23 cellular contexts compared by ENCODE assay signal in genomic region chr10:123965973-123966895, GRCh38.
DNase-seq lines count a peak whose midpoint lies in the region; ATAC-seq and TF ChIP-seq lines count a peak whose summit lies in the region.
"Had no signal": no experiment of that assay in that cellular context is flagged by ENCODE, and none has a peak within 500 bp of the region (broad histone marks: within the 10 kb centered on the region; RNA-seq: fewer than 3 reads in every experiment).

No MANE protein-coding gene starts in this region.

- intact Hi-C loops in esophagus muscularis mucosa (cut with DNase I) (loop anchor here (10.0 kb wide), 1 partner anchor 221 kb away; no protein-coding TSS in a partner anchor), colonic mucosa (cut with DNase I) (loop anchor here (2.0 kb wide), 2 partner anchors 323 to 383 kb away; no protein-coding TSS in a partner anchor)

- TF ChIP-seq POLR2A in esophagus muscularis mucosa (IDR thresholded peaks at IDR 0.05; ENCODE audit: low read depth) = no peak

- H3K9ac ChIP-seq in neuronal stem cell (ENCODE audit: low read depth, low read length, poor library complexity) (no peak overlapping the region), colonic mucosa (ENCODE audit: low read depth in 2 of 2, low read length in 2 of 2) (no peak overlapping the region)
- H3K9ac ChIP-seq: SK-N-SH had no signal

- H3F3A ChIP-seq in GM23338 (replicated peaks; ENCODE audit: low read depth) = no peaks in the 10 kb centered on the region

- H3K36me3 ChIP-seq in GM23338 (ENCODE audit: insufficient read depth) (no peaks in the 10 kb centered on the region), esophagus muscularis mucosa (no peaks in the 10 kb centered on the region), neuronal stem cell (replicated peaks in 1 of 2; ENCODE audit: control insufficient read depth in 2 of 2, insufficient read depth in 2 of 2, low read length in 2 of 2) (no peaks in the 10 kb centered on the region), colonic mucosa (no peaks in the 10 kb centered on the region)
- H3K36me3 ChIP-seq: MG63 had no signal

- no peak overlapping the region for H4K91ac ChIP-seq in neuronal stem cell (ENCODE audit: low read depth, low read length, poor library complexity)

- H3K36me3 Mint-ChIP-seq in GM23338 (ENCODE audit: low read depth) = no peaks in the 10 kb centered on the region; the same call in 2 of the 3 replicates
- H3K36me3 Mint-ChIP-seq: CD4-positive, alpha-beta memory T cell had no signal

- H3K9me3 Mint-ChIP-seq in GM23338 = peaks cover 3% of the 10 kb centered on the region; the same call in 2 of the 3 replicates

- no peaks in the 10 kb centered on the region for H4K20me1 ChIP-seq in GM23338 (replicated peaks; ENCODE audit: insufficient read depth)

- no peak overlapping the region for H3K27ac Mint-ChIP-seq in GM23338
- H3K27ac Mint-ChIP-seq: CD4-positive, alpha-beta memory T cell had no signal

- peak overlapping the region; percentile 20 for H2BK15ac ChIP-seq in neuronal stem cell (ENCODE audit: low read length)

- no peaks in the 10 kb centered on the region for H3K79me2 ChIP-seq in GM23338 (replicated peaks; ENCODE audit: insufficient read depth)

- no peak overlapping the region for H2BK5ac ChIP-seq in neuronal stem cell (ENCODE audit: low read length)

- H2AFZ ChIP-seq in GM23338 = 0 out of 2 replicates have a peak overlapping the region, but pooled peaks have one; percentile 14
- H2AFZ ChIP-seq in neuronal stem cell (ENCODE audit: low read length) = no peak overlapping the region

- TF ChIP-seq CTCF in AG09319 (IDR thresholded peaks at IDR 0.05; ENCODE audit: low read depth, low read length) (no peak), GM23338 (conservative IDR thresholded peaks at IDR 0.05; ENCODE audit: low read depth in 2 of 2) (no peak), esophagus muscularis mucosa (IDR thresholded peaks at IDR 0.05) (no peak), colonic mucosa (IDR thresholded peaks at IDR 0.05) (no peak)

- peak overlapping the region; percentile 32 for H3K18ac ChIP-seq in neuronal stem cell (ENCODE audit: low read length)

- no peak overlapping the region for H3K4me3 Mint-ChIP-seq in GM23338
- H3K4me3 Mint-ChIP-seq: CD4-positive, alpha-beta memory T cell had no signal

- H3K9me3 ChIP-seq in esophagus muscularis mucosa (no peaks in the 10 kb centered on the region), neuronal stem cell (replicated peaks in 1 of 2; ENCODE audit: control insufficient read depth in 2 of 2, insufficient read depth in 1 of 2, low read depth in 1 of 2, low read length in 2 of 2) (no peaks in the 10 kb centered on the region), colonic mucosa (no peaks in the 10 kb centered on the region)
- H3K9me3 ChIP-seq: MG63, SK-N-SH had no signal

- peak overlapping the region; percentile 35 for H3K23ac ChIP-seq in neuronal stem cell (ENCODE audit: low read depth, low read length, poor library complexity)

- no peak overlapping the region for H2BK12ac ChIP-seq in neuronal stem cell (ENCODE audit: low read length)

- H3K9me2 ChIP-seq in GM23338 (ENCODE audit: insufficient read depth) = no peaks in the 10 kb centered on the region
- H3K9me2 ChIP-seq: SK-N-SH had no signal

- H3K4ac ChIP-seq in neuronal stem cell (ENCODE audit: low read length) = no peak overlapping the region

- no peak overlapping the region for H4K8ac ChIP-seq in neuronal stem cell (ENCODE audit: low read depth, low read length)

- H3K27ac ChIP-seq in GM23338 (ENCODE audit: low read depth) (no peak overlapping the region), esophagus muscularis mucosa (replicated peaks in 1 of 4) (no peak overlapping the region), neuronal stem cell (replicated peaks; ENCODE audit: low read length) (no peak overlapping the region), colonic mucosa (no peak overlapping the region)

- no peaks in the 10 kb centered on the region for H3K79me1 ChIP-seq in neuronal stem cell (ENCODE audit: low read depth, low read length)

- no peak for ATAC-seq in GM23338
- ATAC-seq: PC-3 had no signal

- H3K27me3 Mint-ChIP-seq in GM23338 (ENCODE audit: insufficient read depth, low read depth, poor library complexity) = peaks cover 17% of the 10 kb centered on the region

- H3K4me1 Mint-ChIP-seq in GM23338 = peaks cover 20% of the 10 kb centered on the region

- H2BK120ac ChIP-seq in neuronal stem cell (ENCODE audit: low read depth, low read length) = no peak overlapping the region

- H3K4me2 ChIP-seq in GM23338 (no peak overlapping the region), neuronal stem cell (ENCODE audit: insufficient read depth, low read length, poor library complexity, severe bottlenecking) (no peak overlapping the region)
- H3K4me2 ChIP-seq: SK-N-SH had no signal

- H3K4me1 ChIP-seq in GM23338 (ENCODE audit: insufficient read depth) (no peaks in the 10 kb centered on the region; the same call in 1 of the 2 replicates), esophagus muscularis mucosa (peaks cover 5 to 51% (median 44%) of the 10 kb centered on the region in 4 donors), neuronal stem cell (ENCODE audit: control insufficient read depth in 2 of 2, insufficient read depth in 1 of 2, low read depth in 1 of 2, low read length in 2 of 2) (peaks cover 0 to 7% of the 10 kb centered on the region in 2 donors), colonic mucosa (no peaks in the 10 kb centered on the region)

- H3K27me3 ChIP-seq in GM23338 (ENCODE audit: insufficient read depth) (no peaks in the 10 kb centered on the region), esophagus muscularis mucosa (peaks cover 0 to 34% (median 0%) of the 10 kb centered on the region in 4 donors), neuronal stem cell (ENCODE audit: control insufficient read depth in 3 of 3, insufficient read depth in 3 of 3, low read depth in 1 of 3, low read length in 3 of 3) (peaks cover 0 to 31% (median 7%) of the 10 kb centered on the region in 3 experiments), colonic mucosa (peaks cover 6% of the 10 kb centered on the region)
- H3K27me3 ChIP-seq: MG63 had no signal

- H3K14ac ChIP-seq in neuronal stem cell (ENCODE audit: low read length) = peak overlapping the region; percentile 10

- no peak overlapping the region for H3K4me3 ChIP-seq in GM23338
- no peak overlapping the region for H3K4me3 ChIP-seq in esophagus muscularis mucosa
- no peak overlapping the region for H3K4me3 ChIP-seq in neuronal stem cell (ENCODE audit: low read length in 2 of 2)
- no peak overlapping the region for H3K4me3 ChIP-seq in colonic mucosa
- H3K4me3 ChIP-seq: MG63 had no signal

- H2AK5ac ChIP-seq in neuronal stem cell (ENCODE audit: low read depth, low read length) = peak overlapping the region; percentile 71

- 69% methylated on average over 7 of the region's 13 CpGs for WGBS in esophagus muscularis mucosa
- no CpG with 5 or more reads among the region's 13 CpGs for WGBS in neuronal stem cell (ENCODE audit: extremely low coverage in 2 of 2, insufficient read length in 2 of 2, insufficient replicate concordance in 1 of 2), 2 donors

- TF ChIP-seq EP300 in esophagus muscularis mucosa (IDR thresholded peaks at IDR 0.05) = no peak

- DNase-seq in AG09319 (ENCODE audit: extremely low read depth, low read depth) (peak; percentile 34), GM23338 (ENCODE audit: low spot score) (no peak), esophagus muscularis mucosa (ENCODE audit: extremely low spot score) (peak; percentile 70), neuronal stem cell (ENCODE audit: low spot score) (no peak), amniotic stem cell (lab: John Stamatoyannopoulos, UW) (no peak), pons (ENCODE audit: low spot score) (no peak), colonic mucosa (no peak)
- DNase-seq: C1 segment of cervical spinal cord; CD4-positive, alpha-beta memory T cell; COR-L47; DMS53; IMR-90; KG1; MG63; NCI-H1105 treated with DMSO at 0.1 percent for 48 hours; NCI-H146; NCI-H2029; NCI-H446 treated with DMSO at 0.1 percent for 48 hours; NCI-H526; NCI-H82; NK-92 treated with Interleukin-12 subunit alpha and Interleukin-12 subunit beta, amount 100 ng/mL, for 24 hours; PC-3; SK-N-SH had no signal

TF ChIP-seq in GM23338, 12 proteins besides CTCF, POLR2A, EP300 and RAD21:
- no peak for TF ChIP-seq EZH2phosphoT487 (IDR thresholded peaks at IDR 0.05; ENCODE audit: unreplicated experiment)
- no peak for TF ChIP-seq NANOG (IDR thresholded peaks at IDR 0.05; ENCODE audit: borderline replicate concordance)
- no peak for TF ChIP-seq ZNF114 (CRISPR knock-in tag; IDR thresholded peaks at IDR 0.05)
- TF ChIP-seq CREB1 (CRISPR knock-in tag; IDR thresholded peaks at IDR 0.05; ENCODE audit: low read depth) = no peak
- no peak for TF ChIP-seq REST (IDR thresholded peaks at IDR 0.05; ENCODE audit: unreplicated experiment)

Comparison
In these comparisons a context has a peak if more than half of its experiments do, and no peak if none do; other contexts are left out.
1. DNase-seq: peak in AG09319 (single experiment) and esophagus muscularis mucosa (single experiment); none in GM23338 (single experiment), neuronal stem cell (single experiment), amniotic stem cell (single experiment), pons (single experiment) and colonic mucosa (single experiment).